In genomic region chr9:32828861-32829260, GRCh38 we compare ENCODE assay signal across 4 cellular contexts. TPM values are rescaled to one million over a fixed set of nuclear protein-coding genes. Genes with fewer than 3 reads are reported as not detected.
"Had no signal": no experiment of that assay in that cellular context is flagged by ENCODE, and none has a peak within 500 bp of the region (broad histone marks: within the 10 kb centered on the region; RNA-seq: fewer than 3 reads in every experiment).

No MANE protein-coding gene starts in this region.

- H3K4me3 ChIP-seq: GM12878 had no signal

- ATAC-seq: GM12878 had no signal

- DNase-seq: GDM1, GF-D8 had no signal

RNA-seq across cellular contexts. Expression of gene TMEM215, which starts 45.5 kb away (rescaled TPM):
- total RNA-seq: G401, GM12878 had no signal
- polyA plus RNA-seq: GM12878 had no signal
